Comparison of ENCODE assay signal across 8 cellular contexts in genomic region chr10:78972947-78973900, GRCh38.
DNase-seq lines count a peak whose midpoint lies in the region; ATAC-seq and TF ChIP-seq lines count a peak whose summit lies in the region.

No MANE protein-coding gene starts in this region.

- H3K4me3 Mint-ChIP-seq in naive thymus-derived CD4-positive, alpha-beta T cell = peak overlapping the region; percentile 72 to 89 (median 84)
- H3K4me3 Mint-ChIP-seq in stimulated activated effector memory CD8-positive, alpha-beta T cell treated with anti-CD3 and anti-CD28 coated beads, Interleukin-12 subunit alpha, Interleukin-12 subunit beta, amount 100 ng/mL, for 72 hours = peak overlapping the region; percentile 90

- no peaks in the 10 kb centered on the region for H3K9me2 ChIP-seq in GM23248 (ENCODE audit: insufficient read depth)

- no peaks in the 10 kb centered on the region for H3K27me3 ChIP-seq in GM23248 (replicated peaks; ENCODE audit: insufficient read depth)
- no peaks in the 10 kb centered on the region for H3K27me3 ChIP-seq in naive thymus-derived CD4-positive, alpha-beta T cell (ENCODE audit: control insufficient read depth in 2 of 2, insufficient read depth in 2 of 2, low read length in 2 of 2)

- peaks cover 32% of the 10 kb centered on the region for H3F3A ChIP-seq in GM23248 (ENCODE audit: insufficient read depth)

- peak overlapping the region; percentile 12; the same call in 1 of the 2 replicates for H2AFZ ChIP-seq in GM23248

- H3K27ac Mint-ChIP-seq in naive thymus-derived CD4-positive, alpha-beta T cell = peak overlapping the region in 7 of 9 donors; percentile 2 to 85 (median 66)
- H3K27ac Mint-ChIP-seq in stimulated activated effector memory CD8-positive, alpha-beta T cell treated with anti-CD3 and anti-CD28 coated beads, Interleukin-12 subunit alpha, Interleukin-12 subunit beta, amount 100 ng/mL, for 72 hours = peak overlapping the region; percentile 99

- H4K20me1 ChIP-seq in GM23248 (ENCODE audit: insufficient read depth) = no peaks in the 10 kb centered on the region

- H3K9ac ChIP-seq in GM23248 = peak overlapping the region; percentile 96

- in situ Hi-C loops in GM23248 (cut with MboI) = no loop called here

- H3K27me3 Mint-ChIP-seq in naive thymus-derived CD4-positive, alpha-beta T cell = peaks cover 0 to 8% (median 0%) of the 10 kb centered on the region in 5 donors

- H3K4me1 Mint-ChIP-seq in naive thymus-derived CD4-positive, alpha-beta T cell = peaks cover 15 to 28% (median 17%) of the 10 kb centered on the region in 7 donors
- H3K4me1 Mint-ChIP-seq in stimulated activated effector memory CD8-positive, alpha-beta T cell treated with anti-CD3 and anti-CD28 coated beads, Interleukin-12 subunit alpha, Interleukin-12 subunit beta, amount 100 ng/mL, for 72 hours = peaks cover 51% of the 10 kb centered on the region

- DNase-seq in DMS53 treated with DMSO at 0.1 percent for 48 hours (lab: John Stamatoyannopoulos, UW; ENCODE audit: unreplicated experiment) (peak; percentile 92), GM23248 (peak; percentile 95), RKO (ENCODE audit: low spot score) (peak; percentile 95), fibroblast of mammary gland (ENCODE audit: low read depth) (peak; percentile 92)
- DNase-seq in activated T-helper 9 cell treated with anti-CD3 and anti-CD28 coated beads, Interleukin-2, amount 50 U/mL, for 16 hours (ENCODE audit: low read depth) = peak; percentile 62
- DNase-seq in naive thymus-derived CD4-positive, alpha-beta T cell = peak; percentile 24 to 83 (median 43)
- DNase-seq in stimulated activated effector memory CD8-positive, alpha-beta T cell treated with anti-CD3 and anti-CD28 coated beads, Interleukin-12 subunit alpha, Interleukin-12 subunit beta, amount 100 ng/mL, for 72 hours (ENCODE audit: low spot score in 2 of 2) = peak; percentile 62 to 84

- H3K4me3 ChIP-seq in GM23248 = peak overlapping the region; percentile 72
- peak overlapping the region; percentile 32 for H3K4me3 ChIP-seq in fibroblast of mammary gland (ENCODE audit: control insufficient read depth, low read depth, low read length)
- H3K4me3 ChIP-seq in naive thymus-derived CD4-positive, alpha-beta T cell (ENCODE audit: low read length) = peak overlapping the region; percentile 13

- H3K4me2 ChIP-seq in GM23248 (ENCODE audit: unreplicated experiment) = peak overlapping the region; percentile 78

- ATAC-seq in naive thymus-derived CD4-positive, alpha-beta T cell = peak; percentile 72
- ATAC-seq in stimulated activated effector memory CD8-positive, alpha-beta T cell treated with anti-CD3 and anti-CD28 coated beads, Interleukin-12 subunit alpha, Interleukin-12 subunit beta, amount 100 ng/mL, for 72 hours = peak; percentile 82

- intact Hi-C loops in naive thymus-derived CD4-positive, alpha-beta T cell (cut with micrococcal nuclease) = loop anchor here (1.0 to 5.0 kb wide), 9 partner anchors 54 to 941 kb away; partner anchors contain the start of genes PPIF (in 2 of the 2), RPS24 (in 1 of the 2) and ZCCHC24 (in 1 of the 2)

- H3K9me3 Mint-ChIP-seq in naive thymus-derived CD4-positive, alpha-beta T cell = peaks cover 0 to 3% (median 0%) of the 10 kb centered on the region in 11 donors
- no peaks in the 10 kb centered on the region for H3K9me3 Mint-ChIP-seq in stimulated activated effector memory CD8-positive, alpha-beta T cell treated with anti-CD3 and anti-CD28 coated beads, Interleukin-12 subunit alpha, Interleukin-12 subunit beta, amount 100 ng/mL, for 72 hours

- no peaks in the 10 kb centered on the region for H3K36me3 Mint-ChIP-seq in naive thymus-derived CD4-positive, alpha-beta T cell
- peaks cover 16% of the 10 kb centered on the region for H3K36me3 Mint-ChIP-seq in stimulated activated effector memory CD8-positive, alpha-beta T cell treated with anti-CD3 and anti-CD28 coated beads, Interleukin-12 subunit alpha, Interleukin-12 subunit beta, amount 100 ng/mL, for 72 hours

- peaks cover 47% of the 10 kb centered on the region for H3K4me1 ChIP-seq in GM23248 (ENCODE audit: insufficient read depth)
- H3K4me1 ChIP-seq in naive thymus-derived CD4-positive, alpha-beta T cell (ENCODE audit: control insufficient read depth in 2 of 2, insufficient read depth in 2 of 2, low read length in 2 of 2) = peaks cover 8 to 11% of the 10 kb centered on the region in 2 donors

- no peaks in the 10 kb centered on the region for H3K79me2 ChIP-seq in GM23248 (ENCODE audit: insufficient read depth)

- peak overlapping the region; percentile 100 for H3K27ac ChIP-seq in GM23248
- peak overlapping the region; percentile 81 for H3K27ac ChIP-seq in KOPT-K1 (ENCODE audit: low read depth, low read length, poor library complexity, severe bottlenecking)
- H3K27ac ChIP-seq in naive thymus-derived CD4-positive, alpha-beta T cell (ENCODE audit: low read depth, low read length) = no peak overlapping the region

- H3K36me3 ChIP-seq in GM23248 (ENCODE audit: low read depth) = no peaks in the 10 kb centered on the region
- H3K36me3 ChIP-seq in KOPT-K1 (ENCODE audit: insufficient read depth, low read length) = no peaks in the 10 kb centered on the region
- no peaks in the 10 kb centered on the region for H3K36me3 ChIP-seq in naive thymus-derived CD4-positive, alpha-beta T cell (ENCODE audit: control insufficient read depth in 2 of 3, insufficient read depth in 3 of 3, low read length in 3 of 3)

- 0 to 1% methylated on average over 33 to 47 of the region's 49 CpGs for WGBS in GM23248 (ENCODE audit: low coverage in 1 of 2, low lambda C conversion rate in 2 of 2, missing lambda C conversion rate in 2 of 2), 2 experiments

- no peak for TF ChIP-seq CTCF in fibroblast of mammary gland (conservative IDR thresholded peaks at IDR 0.05; ENCODE audit: control insufficient read depth, insufficient read depth, low read depth, low read length)

- POLR2A ChIA-PET in naive thymus-derived CD4-positive, alpha-beta T cell (lab: Charles Lee) = no interaction called here

- H3K9me3 ChIP-seq in GM23248 (ENCODE audit: low read depth) (no peaks in the 10 kb centered on the region), KOPT-K1 (ENCODE audit: insufficient read depth, low read length, poor library complexity, severe bottlenecking) (no peaks in the 10 kb centered on the region)
- H3K9me3 ChIP-seq in naive thymus-derived CD4-positive, alpha-beta T cell (ENCODE audit: control insufficient read depth in 2 of 3, low read length in 3 of 3) = no peaks in the 10 kb centered on the region

- CTCF ChIA-PET in naive thymus-derived CD4-positive, alpha-beta T cell (lab: Charles Lee) = no interaction called here

Comparison
In these comparisons a context has a peak if more than half of its experiments do, and no peak if none do; other contexts are left out.
1. DNase-seq: peak in every context shown above with its lines; median percentile 95 in GM23248; 95 in RKO; 92 in DMS53 treated with DMSO at 0.1 percent for 48 hours; 92 in fibroblast of mammary gland; 73 in stimulated activated effector memory CD8-positive, alpha-beta T cell treated with anti-CD3 and anti-CD28 coated beads, Interleukin-12 subunit alpha, Interleukin-12 subunit beta, amount 100 ng/mL, for 72 hours; 62 in activated T-helper 9 cell treated with anti-CD3 and anti-CD28 coated beads, Interleukin-2, amount 50 U/mL, for 16 hours; 43 in naive thymus-derived CD4-positive, alpha-beta T cell.
2. H3K4me3 ChIP-seq: peak in every context shown above with its lines; median percentile 72 in GM23248; 32 in fibroblast of mammary gland; 13 in naive thymus-derived CD4-positive, alpha-beta T cell.